Comparison of ENCODE assay signal across 1 cellular context in the genomic region with DNA sequence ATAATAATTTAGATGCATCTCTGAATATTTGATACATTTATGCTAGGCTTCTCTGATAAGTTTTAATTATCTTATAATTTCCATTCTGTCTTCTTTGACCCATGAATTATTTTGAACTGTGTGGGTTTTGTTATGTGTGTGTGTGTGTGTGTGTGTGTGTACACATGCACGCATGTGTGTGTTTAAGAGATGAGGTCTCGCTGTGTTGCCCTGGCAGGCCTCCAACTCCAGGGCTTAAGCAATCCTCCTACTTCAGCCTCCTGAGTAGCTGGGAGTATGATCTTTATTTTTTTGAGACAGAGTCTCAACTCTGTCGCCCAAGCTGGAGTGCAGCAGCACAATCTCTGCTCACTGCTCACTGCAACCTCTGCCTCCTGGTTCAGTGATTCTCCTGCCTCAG.
TF ChIP-seq lines count a peak whose summit lies in the region.

No MANE protein-coding gene starts in this region.

TF ChIP-seq in IMR-90, 13 proteins besides CTCF, POLR2A, EP300 and RAD21 (continued from another document):
- TF ChIP-seq, protein P1, sequence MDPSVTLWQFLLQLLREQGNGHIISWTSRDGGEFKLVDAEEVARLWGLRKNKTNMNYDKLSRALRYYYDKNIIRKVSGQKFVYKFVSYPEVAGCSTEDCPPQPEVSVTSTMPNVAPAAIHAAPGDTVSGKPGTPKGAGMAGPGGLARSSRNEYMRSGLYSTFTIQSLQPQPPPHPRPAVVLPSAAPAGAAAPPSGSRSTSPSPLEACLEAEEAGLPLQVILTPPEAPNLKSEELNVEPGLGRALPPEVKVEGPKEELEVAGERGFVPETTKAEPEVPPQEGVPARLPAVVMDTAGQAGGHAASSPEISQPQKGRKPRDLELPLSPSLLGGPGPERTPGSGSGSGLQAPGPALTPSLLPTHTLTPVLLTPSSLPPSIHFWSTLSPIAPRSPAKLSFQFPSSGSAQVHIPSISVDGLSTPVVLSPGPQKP (IDR thresholded peaks at IDR 0.05; ENCODE audit: borderline replicate concordance, low read depth, low read length), result no peak
- TF ChIP-seq SMC3 (IDR thresholded peaks at IDR 0.05; ENCODE audit: low read depth, low read length) (no peak), FOS (IDR thresholded peaks at IDR 0.05; ENCODE audit: low read depth, low read length) (no peak), MAFK (IDR thresholded peaks at IDR 0.05; ENCODE audit: low read depth, low read length) (no peak), MAZ (IDR thresholded peaks at IDR 0.05; ENCODE audit: borderline replicate concordance, low read depth, low read length) (no peak), NFE2L2 (IDR thresholded peaks at IDR 0.05; ENCODE audit: low read depth, low read length) (no peak)
- TF ChIP-seq, protein P2, sequence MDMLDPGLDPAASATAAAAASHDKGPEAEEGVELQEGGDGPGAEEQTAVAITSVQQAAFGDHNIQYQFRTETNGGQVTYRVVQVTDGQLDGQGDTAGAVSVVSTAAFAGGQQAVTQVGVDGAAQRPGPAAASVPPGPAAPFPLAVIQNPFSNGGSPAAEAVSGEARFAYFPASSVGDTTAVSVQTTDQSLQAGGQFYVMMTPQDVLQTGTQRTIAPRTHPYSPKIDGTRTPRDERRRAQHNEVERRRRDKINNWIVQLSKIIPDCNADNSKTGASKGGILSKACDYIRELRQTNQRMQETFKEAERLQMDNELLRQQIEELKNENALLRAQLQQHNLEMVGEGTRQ (IDR thresholded peaks at IDR 0.05; ENCODE audit: low read depth, low read length), result no peak
